In genomic region chr14:97602438-97603117, GRCh38 we compare ENCODE assay signal across 2 cellular contexts.
TF ChIP-seq lines count a peak whose summit lies in the region.

No MANE protein-coding gene starts in this region.

TF ChIP-seq in GM23338, 12 proteins besides CTCF, POLR2A, EP300 and RAD21 (continued from another document):
- TF ChIP-seq EZH2phosphoT487 (IDR thresholded peaks at IDR 0.05; ENCODE audit: unreplicated experiment) = no peak
- no peak for TF ChIP-seq STAT1 (IDR thresholded peaks at IDR 0.05; ENCODE audit: unreplicated experiment)
- TF ChIP-seq ZNF114 (CRISPR knock-in tag; IDR thresholded peaks at IDR 0.05) = no peak
- no peak for TF ChIP-seq ETS1 (IDR thresholded peaks at IDR 0.05)
- no peak for TF ChIP-seq POLR2AphosphoS5 (IDR thresholded peaks at IDR 0.05; ENCODE audit: low read depth)
- no peak for TF ChIP-seq EZH2 (IDR thresholded peaks at IDR 0.05; ENCODE audit: low read depth, unreplicated experiment)
- no peak for TF ChIP-seq ZNF462 (CRISPR knock-in tag; IDR thresholded peaks at IDR 0.05)
- no peak for TF ChIP-seq CREB1 (CRISPR knock-in tag; IDR thresholded peaks at IDR 0.05; ENCODE audit: low read depth)
- TF ChIP-seq NANOG (IDR thresholded peaks at IDR 0.05; ENCODE audit: borderline replicate concordance) = no peak
- TF ChIP-seq JUNB (IDR thresholded peaks at IDR 0.05; ENCODE audit: unreplicated experiment) = no peak
- TF ChIP-seq REST (IDR thresholded peaks at IDR 0.05; ENCODE audit: unreplicated experiment) = no peak

TF ChIP-seq in GM12878, 131 proteins besides CTCF, POLR2A, EP300 and RAD21 (continued from another document):
- no peak for TF ChIP-seq NFIC (IDR thresholded peaks at IDR 0.05; ENCODE audit: low read depth, low read length)
